In genomic region chr1:89305493-89305892, GRCh38 we compare ENCODE assay signal across 26 cellular contexts. TPM values are rescaled to one million over a fixed set of nuclear protein-coding genes. Genes with fewer than 3 reads are reported as not detected.
"Had no signal": no experiment of that assay in that cellular context is flagged by ENCODE, and none has a peak within 500 bp of the region (broad histone marks: within the 10 kb centered on the region; RNA-seq: fewer than 3 reads in every experiment).

No MANE protein-coding gene starts in this region.

- H3K36me3 ChIP-seq: breast epithelium had no signal

- H3K27ac Mint-ChIP-seq: WTC11 had no signal

- H3K4me3 Mint-ChIP-seq: activated naive CD4-positive, alpha-beta T cell treated with anti-CD3 and anti-CD28 coated beads for 36 hours; activated T-cell treated with anti-CD3 and anti-CD28 coated beads, Interleukin-2, amount 50 U/mL, for 4 hours; WTC11 had no signal

- H3K27ac ChIP-seq: breast epithelium, SK-N-MC had no signal

- H3K27me3 ChIP-seq: breast epithelium had no signal

- DNase-seq: activated CD4-positive, alpha-beta T cell treated with anti-CD3 and anti-CD28 coated beads for 48 hours; activated CD4-positive, alpha-beta T cell treated with anti-CD3 and anti-CD28 coated beads, Interleukin-2, amount 50 U/mL, for 4 hours; activated CD4-positive, CD25-positive, alpha-beta regulatory T cell treated with anti-CD3 and anti-CD28 coated beads, Interleukin-2, amount 50 U/mL, for 72 hours; activated CD8-positive, alpha-beta memory T cell treated with anti-CD3 and anti-CD28 coated beads for 24 hours; activated gamma-delta T cell; activated naive CD4-positive, alpha-beta T cell treated with anti-CD3 and anti-CD28 coated beads for 36 hours; activated T-cell treated with anti-CD3 and anti-CD28 coated beads, Interleukin-2, amount 50 U/mL, for 4 hours; aorta; caudate nucleus; Kasumi-1; KBM-7; NCI-H1092; NCI-H1417; NCI-H1930; NCI-H2171; NCI-H2227 treated with DMSO at 0.1 percent for 48 hours; NCI-H446 treated with DMSO at 0.1 percent for 48 hours; NCI-H526; NCI-H82 had no signal

- H3K4me1 ChIP-seq: breast epithelium had no signal

- H3K4me3 ChIP-seq: breast epithelium, SK-N-MC had no signal

- ATAC-seq: activated T-cell treated with anti-CD3 and anti-CD28 coated beads, Interleukin-2, amount 50 U/mL, for 4 hours; Right ventricle myocardium inferior; WTC11 had no signal

RNA-seq across cellular contexts. Expression of gene GBP5, which starts 32.8 kb away (rescaled TPM):
- total RNA-seq: cerebellum, OCI-LY7, RPMI7951 had no signal

RNA-seq across cellular contexts. Expression of gene GBP6, which starts 58.4 kb away (rescaled TPM):
- total RNA-seq: aorta, OCI-LY7, RPMI7951, WTC11 had no signal
